In the genomic region with DNA sequence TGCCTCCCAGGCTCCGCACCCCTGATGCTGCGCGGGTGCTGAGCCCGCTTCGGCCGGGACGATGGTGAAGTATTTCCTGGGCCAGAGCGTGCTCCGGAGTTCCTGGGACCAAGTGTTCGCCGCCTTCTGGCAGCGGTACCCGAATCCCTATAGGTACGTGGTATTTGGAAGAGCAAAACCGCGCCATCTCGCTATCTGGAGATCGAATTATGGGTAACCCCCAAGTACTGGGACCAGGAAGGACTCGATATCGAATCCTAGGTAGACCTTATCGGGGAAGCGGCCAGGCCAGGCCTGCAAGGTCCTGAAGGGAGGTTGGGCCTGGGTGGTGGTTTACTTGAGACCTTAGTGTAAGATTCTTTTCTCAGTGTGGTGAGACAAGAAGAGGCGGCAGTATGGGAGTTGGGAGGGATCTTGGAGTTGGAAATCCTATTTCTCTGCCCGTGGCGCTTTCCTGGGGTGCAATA, we compare ENCODE assay signal across 8 cellular contexts. TPM values are rescaled to one million over a fixed set of nuclear protein-coding genes. Genes with fewer than 3 reads are reported as not detected.
A peak's percentile ranks its signal among the peaks of the same experiment; 100 is the strongest.
DNase-seq lines count a peak whose midpoint lies in the region; ATAC-seq and TF ChIP-seq lines count a peak whose summit lies in the region.

No MANE protein-coding gene starts in this region.

- CTCF ChIA-PET in activated CD8-positive, alpha-beta T cell treated with anti-CD3 and anti-CD28 coated beads, Interleukin-2, amount 10 ng/mL, durations not matched to agents 7 days and 5 days (lab: Charles Lee), result interaction anchor here (1.0 kb wide), 2 partner anchors 9 to 12 kb away, joined by 5 read pairs; no protein-coding TSS in a partner anchor

- H3K79me2 ChIP-seq in GM23248 (ENCODE audit: insufficient read depth), result peaks cover 66% of the 10 kb centered on the region

- H3K9ac ChIP-seq in GM23248, result peak overlapping the region; percentile 97

- in situ Hi-C loops in GM23248 (cut with MboI), result no loop called here

- H3K9me3 ChIP-seq in GM23248 (ENCODE audit: low read depth) (no peaks in the 10 kb centered on the region), iPS DF 6.9 (ENCODE audit: control insufficient read depth, insufficient read depth, low read length) (no peaks in the 10 kb centered on the region)

- peak overlapping the region; percentile 87 for H2AFZ ChIP-seq in GM23248

- peaks cover 20% of the 10 kb centered on the region for H3F3A ChIP-seq in GM23248 (ENCODE audit: insufficient read depth)

- peak overlapping the region; percentile 81 for H3K4me2 ChIP-seq in GM23248 (ENCODE audit: unreplicated experiment)

- POLR2A ChIA-PET in activated CD8-positive, alpha-beta T cell treated with anti-CD3 and anti-CD28 coated beads, Interleukin-2, amount 10 ng/mL, durations not matched to agents 7 days and 5 days (lab: Charles Lee), result interaction anchor here (0.5 to 1.4 kb wide), 4 partner anchors 8 to 123 kb away, joined by 3 to 7 read pairs (median 3); partner anchors contain the start of gene MXD3

- H3K36me3 ChIP-seq in GM23248 (ENCODE audit: low read depth) (no peaks in the 10 kb centered on the region; the same call in 1 of the 2 replicates), iPS DF 6.9 (ENCODE audit: control insufficient read depth, insufficient read depth, low read length) (peaks cover 14% of the 10 kb centered on the region; the same call in 1 of the 2 replicates)

- H4K20me1 ChIP-seq in GM23248 (ENCODE audit: insufficient read depth), result no peaks in the 10 kb centered on the region

- H3K27ac Mint-ChIP-seq in activated CD8-positive, alpha-beta T cell treated with anti-CD3 and anti-CD28 coated beads, Interleukin-2, amount 10 ng/mL, durations not matched to agents 7 days and 5 days, result peak overlapping the region; percentile 90
- peak overlapping the region; percentile 87 for H3K27ac Mint-ChIP-seq in stimulated activated memory B cell treated with anti-CD40 and anti-IgM and Interleukin-4, amounts not matched to agents 10 μg/mL and 1 μg/mL and 100 μg/mL, for 72 hours

- H3K4me1 Mint-ChIP-seq in activated CD8-positive, alpha-beta T cell treated with anti-CD3 and anti-CD28 coated beads, Interleukin-2, amount 10 ng/mL, durations not matched to agents 7 days and 5 days (ENCODE audit: low read depth), result peaks cover 81% of the 10 kb centered on the region
- H3K4me1 Mint-ChIP-seq in stimulated activated memory B cell treated with anti-CD40 and anti-IgM and Interleukin-4, amounts not matched to agents 10 μg/mL and 1 μg/mL and 100 μg/mL, for 72 hours, result peaks cover 93% of the 10 kb centered on the region

- H3K4me1 ChIP-seq in GM23248 (ENCODE audit: insufficient read depth) (peaks cover 21% of the 10 kb centered on the region), iPS DF 6.9 (ENCODE audit: control insufficient read depth, insufficient read depth, low read length) (0 out of 2 replicates have a peak, but pooled peaks cover 1% of the 10 kb centered on the region)

- H3K9me2 ChIP-seq in GM23248 (ENCODE audit: insufficient read depth), result no peaks in the 10 kb centered on the region

- H3K27me3 ChIP-seq in GM23248 (replicated peaks; ENCODE audit: insufficient read depth) (no peaks in the 10 kb centered on the region), iPS DF 6.9 (ENCODE audit: control insufficient read depth, insufficient read depth, low read length) (no peaks in the 10 kb centered on the region)

- ATAC-seq in activated CD8-positive, alpha-beta T cell treated with anti-CD3 and anti-CD28 coated beads, Interleukin-2, amount 10 ng/mL, durations not matched to agents 7 days and 5 days, result peak; percentile 11
- ATAC-seq in stimulated activated memory B cell treated with anti-CD40 and anti-IgM and Interleukin-4, amounts not matched to agents 10 μg/mL and 1 μg/mL and 100 μg/mL, for 72 hours, result no peak
- ATAC-seq in GM21619 (IDR thresholded peaks at IDR 0.05; ENCODE audit: unreplicated experiment), result no peak

- TF ChIP-seq CTCF in 22Rv1 (IDR thresholded peaks at IDR 0.05), result no peak

- H3K36me3 Mint-ChIP-seq in activated CD8-positive, alpha-beta T cell treated with anti-CD3 and anti-CD28 coated beads, Interleukin-2, amount 10 ng/mL, durations not matched to agents 7 days and 5 days (ENCODE audit: low read depth), result peaks cover 70% of the 10 kb centered on the region
- H3K36me3 Mint-ChIP-seq in stimulated activated memory B cell treated with anti-CD40 and anti-IgM and Interleukin-4, amounts not matched to agents 10 μg/mL and 1 μg/mL and 100 μg/mL, for 72 hours, result peaks cover 24% of the 10 kb centered on the region

- peak overlapping the region; percentile 85 for H3K27ac ChIP-seq in 22Rv1
- H3K27ac ChIP-seq in GM23248, result peak overlapping the region; percentile 84
- H3K27ac ChIP-seq in iPS DF 6.9 (ENCODE audit: low read length), result no peak overlapping the region

- peak; percentile 50 for DNase-seq in GM23248
- DNase-seq in activated CD8-positive, alpha-beta T cell treated with anti-CD3 and anti-CD28 coated beads, Interleukin-2, amount 10 ng/mL, durations not matched to agents 7 days and 5 days, result peak; percentile 49
- DNase-seq in iPS DF 6.9 (ENCODE audit: low read depth, low spot score), result no peak
- DNase-seq in stimulated activated CD4-positive, alpha-beta T cell treated with anti-CD3 and anti-CD28 coated beads, Interleukin-4, amount 100 ng/mL, for 1 hour, result no peak
- no peak for DNase-seq in cerebellar nuclear complex (lab: John Stamatoyannopoulos, UW)

- H3K4me3 ChIP-seq in GM23248 (peak overlapping the region; percentile 92), iPS DF 6.9 (ENCODE audit: low read length) (peak overlapping the region; percentile 80)

- peak overlapping the region; percentile 93 for H3K4me3 Mint-ChIP-seq in activated CD8-positive, alpha-beta T cell treated with anti-CD3 and anti-CD28 coated beads, Interleukin-2, amount 10 ng/mL, durations not matched to agents 7 days and 5 days
- H3K4me3 Mint-ChIP-seq in stimulated activated memory B cell treated with anti-CD40 and anti-IgM and Interleukin-4, amounts not matched to agents 10 μg/mL and 1 μg/mL and 100 μg/mL, for 72 hours, result peak overlapping the region; percentile 93

- 0 to 1% methylated on average over 24 to 25 of the region's 25 CpGs for WGBS in GM23248 (ENCODE audit: low coverage in 1 of 2, low lambda C conversion rate in 2 of 2, missing lambda C conversion rate in 2 of 2), 2 experiments
- WGBS in iPS DF 6.9 (ENCODE audit: insufficient coverage, insufficient read length), result no CpG with 5 or more reads among the region's 25 CpGs

- no peaks in the 10 kb centered on the region for H3K27me3 Mint-ChIP-seq in activated CD8-positive, alpha-beta T cell treated with anti-CD3 and anti-CD28 coated beads, Interleukin-2, amount 10 ng/mL, durations not matched to agents 7 days and 5 days (ENCODE audit: low read depth)
- no peaks in the 10 kb centered on the region for H3K27me3 Mint-ChIP-seq in stimulated activated memory B cell treated with anti-CD40 and anti-IgM and Interleukin-4, amounts not matched to agents 10 μg/mL and 1 μg/mL and 100 μg/mL, for 72 hours

- no peaks in the 10 kb centered on the region for H3K9me3 Mint-ChIP-seq in activated CD8-positive, alpha-beta T cell treated with anti-CD3 and anti-CD28 coated beads, Interleukin-2, amount 10 ng/mL, durations not matched to agents 7 days and 5 days (ENCODE audit: insufficient read depth)
- no peaks in the 10 kb centered on the region for H3K9me3 Mint-ChIP-seq in stimulated activated memory B cell treated with anti-CD40 and anti-IgM and Interleukin-4, amounts not matched to agents 10 μg/mL and 1 μg/mL and 100 μg/mL, for 72 hours

RNA-seq across cellular contexts. Expression of gene PRELID1, which starts 0.4 kb away (rescaled TPM):
- total RNA-seq in GM23248 (2014; rRNA removed; shearing (Covaris generic)), result 184 and 212 TPM in 2 replicates
- polyA plus RNA-seq in GM23248 (2016; fragmentation: Nextera tagmentation; extraction: Ambion mirVana), result 253 and 255 TPM in 2 replicates
- total RNA-seq in activated CD8-positive, alpha-beta T cell treated with anti-CD3 and anti-CD28 coated beads, Interleukin-2, amount 10 ng/mL, durations not matched to agents 7 days and 5 days, result 100 to 1,000 TPM; 152 to 154 TPM

RNA-seq across cellular contexts. Expression of gene RAB24, which starts 0.4 kb away (rescaled TPM):
- total RNA-seq in GM23248 (2014; rRNA removed; shearing (Covaris generic)), result 31.5 and 35.9 TPM in 2 replicates
- 26.6 and 28.9 TPM in 2 replicates for polyA plus RNA-seq in GM23248 (2016; fragmentation: Nextera tagmentation; extraction: Ambion mirVana)
- total RNA-seq in activated CD8-positive, alpha-beta T cell treated with anti-CD3 and anti-CD28 coated beads, Interleukin-2, amount 10 ng/mL, durations not matched to agents 7 days and 5 days, result 10 to 100 TPM; 44.1 to 48.8 TPM

RNA-seq across cellular contexts. Expression of gene MXD3, which starts 7.7 kb away (rescaled TPM):
- total RNA-seq in GM23248 (2014; rRNA removed; shearing (Covaris generic)), result 7.8 and 23.0 TPM in 2 replicates
- polyA plus RNA-seq in GM23248 (2016; fragmentation: Nextera tagmentation; extraction: Ambion mirVana), result 6.1 and 6.5 TPM in 2 replicates
- 10 to 100 TPM; 93.2 to 96.9 TPM for total RNA-seq in activated CD8-positive, alpha-beta T cell treated with anti-CD3 and anti-CD28 coated beads, Interleukin-2, amount 10 ng/mL, durations not matched to agents 7 days and 5 days

RNA-seq across cellular contexts. Expression of gene LMAN2, which starts 47.5 kb away (rescaled TPM):
- total RNA-seq in GM23248 (2014; rRNA removed; shearing (Covaris generic)), result 313 and 389 TPM in 2 replicates
- polyA plus RNA-seq in GM23248 (2016; fragmentation: Nextera tagmentation; extraction: Ambion mirVana), result 303 and 313 TPM in 2 replicates
- total RNA-seq in activated CD8-positive, alpha-beta T cell treated with anti-CD3 and anti-CD28 coated beads, Interleukin-2, amount 10 ng/mL, durations not matched to agents 7 days and 5 days, result 100 to 1,000 TPM; 119 to 127 TPM

RNA-seq across cellular contexts. Expression of gene RGS14, which starts 53.8 kb away (rescaled TPM):
- 4.3 and 6.4 TPM in 2 replicates for total RNA-seq in GM23248 (2014; rRNA removed; shearing (Covaris generic))
- polyA plus RNA-seq in GM23248 (2016; fragmentation: Nextera tagmentation; extraction: Ambion mirVana), result 2.2 and 2.5 TPM in 2 replicates
- 100 to 1,000 TPM; 112 to 117 TPM for total RNA-seq in activated CD8-positive, alpha-beta T cell treated with anti-CD3 and anti-CD28 coated beads, Interleukin-2, amount 10 ng/mL, durations not matched to agents 7 days and 5 days

Comparison
In these comparisons a context has a peak if more than half of its experiments do, and no peak if none do; other contexts are left out.
1. DNase-seq: peak in GM23248 (single experiment) and activated CD8-positive, alpha-beta T cell treated with anti-CD3 and anti-CD28 coated beads, Interleukin-2, amount 10 ng/mL, durations not matched to agents 7 days and 5 days (single experiment); none in iPS DF 6.9 (single experiment), stimulated activated CD4-positive, alpha-beta T cell treated with anti-CD3 and anti-CD28 coated beads, Interleukin-4, amount 100 ng/mL, for 1 hour (single experiment) and cerebellar nuclear complex (0 of 2).